Comparison of ENCODE assay signal across 8 cellular contexts in genomic region chr16:30122621-30123160, GRCh38. TPM values are rescaled to one million over a fixed set of nuclear protein-coding genes. Genes with fewer than 3 reads are reported as not detected.
DNase-seq lines count a peak whose midpoint lies in the region; ATAC-seq, FAIRE-seq and TF ChIP-seq lines count a peak whose summit lies in the region.

No MANE protein-coding gene starts in this region.

- no peaks in the 10 kb centered on the region for H3K9me3 ChIP-seq in keratinocyte (ENCODE audit: control insufficient read depth, low read depth, low read length)

- in situ Hi-C loops in G401 (cut with HindIII; ENCODE audit: low sequenced_read_pairs) (no loop called here), astrocyte of the cerebellum (cut with HindIII; ENCODE audit: low sequenced_read_pairs) (no loop called here)

- peaks cover 0 to 4% of the 10 kb centered on the region in 2 experiments for H3K36me3 ChIP-seq in keratinocyte (ENCODE audit: control insufficient read depth in 2 of 2, extremely low read depth in 1 of 2, insufficient read depth in 2 of 2, low read length in 2 of 2)

- no peaks in the 10 kb centered on the region for H3K9me1 ChIP-seq in keratinocyte (ENCODE audit: control insufficient read depth, extremely low read depth, insufficient read depth, low read length)

- peak overlapping the region; percentile 77 for H3K4me2 ChIP-seq in keratinocyte (ENCODE audit: control insufficient read depth, extremely low read depth, insufficient read depth, low read depth, low read length)

- no peak overlapping the region for H3K27ac ChIP-seq in keratinocyte (ENCODE audit: control insufficient read depth, insufficient read depth, low read length)

- H3K27me3 ChIP-seq in keratinocyte (ENCODE audit: control insufficient read depth, extremely low read depth, insufficient read depth, low read length): no peaks in the 10 kb centered on the region

- ATAC-seq in stimulated activated naive CD8-positive, alpha-beta T cell treated with anti-CD3 and anti-CD28 coated beads, Interleukin-15, Interleukin-2, amounts not matched to agents 100 U/mL and 50 U/mL, for 24 hours: no peak
- ATAC-seq in HG03097 (IDR thresholded peaks at IDR 0.05; ENCODE audit: low FRiP score, unreplicated experiment) (no peak), GM18858 (IDR thresholded peaks at IDR 0.05; ENCODE audit: unreplicated experiment) (no peak)

- TF ChIP-seq CTCF in astrocyte of the cerebellum (IDR thresholded peaks at IDR 0.05; ENCODE audit: low read depth, low read length, missing control alignments) (no peak), keratinocyte (optimal IDR thresholded peaks at IDR 0.05 in 1 of 3, IDR thresholded peaks at IDR 0.05 in 1 of 3, conservative IDR thresholded peaks at IDR 0.05 in 1 of 3; ENCODE audit: extremely low read depth in 1 of 3, insufficient read depth in 2 of 3, low read length in 3 of 3) (no peak)

- peaks cover 5% of the 10 kb centered on the region for H3K4me1 ChIP-seq in keratinocyte (ENCODE audit: control insufficient read depth, extremely low read depth, insufficient read depth, low read length)

- no peak for FAIRE-seq in keratinocyte (lab: Jason Lieb, UNC)

- no peaks in the 10 kb centered on the region for H4K20me1 ChIP-seq in keratinocyte (ENCODE audit: control insufficient read depth, extremely low read depth, insufficient read depth, low read length)

- peak; percentile 9 for DNase-seq in G401 (ENCODE audit: low spot score)
- DNase-seq in M059J (ENCODE audit: low read depth): peak; percentile 19
- no peak for DNase-seq in astrocyte of the cerebellum (ENCODE audit: low read depth)
- DNase-seq in keratinocyte (ENCODE audit: low read depth, low spot score): no peak
- DNase-seq in stimulated activated naive CD8-positive, alpha-beta T cell treated with anti-CD3 and anti-CD28 coated beads, Interleukin-15, Interleukin-2, amounts not matched to agents 100 U/mL and 50 U/mL, for 24 hours: peak; percentile 22
- DNase-seq in NCI-H2107 treated with DMSO at 0.1 percent for 48 hours (lab: John Stamatoyannopoulos, UW; ENCODE audit: unreplicated experiment): no peak

- H3K79me2 ChIP-seq in keratinocyte (ENCODE audit: control insufficient read depth, insufficient read depth, low read length): no peaks in the 10 kb centered on the region

- peak overlapping the region; percentile 65 for H3K9ac ChIP-seq in keratinocyte (ENCODE audit: control insufficient read depth, extremely low read depth, insufficient read depth, low read length)

- dilution Hi-C loops in keratinocyte (cut with MboI; ENCODE audit: extremely low pct_ligation_motif_present, low sequenced_read_pairs): no loop called here

- H3K4me3 ChIP-seq in astrocyte of the cerebellum (ENCODE audit: low read depth, low read length): peak overlapping the region; percentile 81
- peak overlapping the region; percentile 67 to 79 (median 68) for H3K4me3 ChIP-seq in keratinocyte (ENCODE audit: control insufficient read depth in 2 of 3, extremely low read depth in 1 of 3, insufficient read depth in 2 of 3, low read depth in 1 of 3, low read length in 3 of 3)

- peak overlapping the region; percentile 66 for H2AFZ ChIP-seq in keratinocyte (ENCODE audit: control insufficient read depth, low read length)

RNA-seq across cellular contexts. Expression of gene MAPK3, which starts 0.3 kb away (rescaled TPM):
- total RNA-seq in G401 (2014; rRNA removed; shearing (Covaris generic)): 34.6 and 37.0 TPM in 2 replicates
- 38.7 and 42.5 TPM in 2 replicates for total RNA-seq in M059J (2014; rRNA removed; shearing (Covaris generic))
- 42.0 to 64.9 TPM (median 60.8 TPM) in 3 replicates for polyA plus RNA-seq in keratinocyte
- polyA plus RNA-seq in keratinocyte (2011; ENCODE audit: low read depth): 17.1 TPM
- 39.8 and 53.0 TPM in 2 replicates for polyA plus RNA-seq in keratinocyte (2011; cell fraction: cytosol; rRNA removed)
- 29.3 and 44.4 TPM in 2 replicates for polyA plus RNA-seq in keratinocyte (2011; cell fraction: nucleus; rRNA removed)
- 35.7 and 38.6 TPM in 2 replicates for polyA plus RNA-seq in keratinocyte (2012; ENCODE audit: low replicate concordance)
- polyA minus RNA-seq in keratinocyte: 14.6 to 78.5 TPM (median 33.3 TPM) in 3 replicates
- 35.3 TPM for polyA minus RNA-seq in keratinocyte (2011; cell fraction: cytosol; rRNA and poly(A)+ RNA removed)
- polyA minus RNA-seq in keratinocyte (2011; cell fraction: nucleus; rRNA and poly(A)+ RNA removed): 5.7 and 9.9 TPM in 2 replicates

RNA-seq across cellular contexts. Expression of gene GDPD3, which starts 9.4 kb away (rescaled TPM):
- total RNA-seq in G401 (2014; rRNA removed; shearing (Covaris generic)): 0.12 TPM in 1 of 2 replicates, not detected in the other
- 0.52 and 1.8 TPM in 2 replicates for total RNA-seq in M059J (2014; rRNA removed; shearing (Covaris generic))
- polyA plus RNA-seq in keratinocyte: 0.68 to 1.8 TPM (median 1.1 TPM) in 3 replicates
- polyA plus RNA-seq in keratinocyte (2011; ENCODE audit: low read depth): 4.8 TPM
- 0.39 and 0.58 TPM in 2 replicates for polyA plus RNA-seq in keratinocyte (2011; cell fraction: cytosol; rRNA removed)
- 3.9 and 4.6 TPM in 2 replicates for polyA plus RNA-seq in keratinocyte (2011; cell fraction: nucleus; rRNA removed)
- 0.56 and 12.1 TPM in 2 replicates for polyA plus RNA-seq in keratinocyte (2012; ENCODE audit: low replicate concordance)
- polyA minus RNA-seq in keratinocyte: 0.54 to 1.8 TPM (median 0.76 TPM) in 3 replicates
- polyA minus RNA-seq in keratinocyte (2011; cell fraction: cytosol; rRNA and poly(A)+ RNA removed): not detected
- polyA minus RNA-seq in keratinocyte (2011; cell fraction: nucleus; rRNA and poly(A)+ RNA removed): 0.62 and 1.2 TPM in 2 replicates

RNA-seq across cellular contexts. Expression of gene YPEL3, which starts 26.7 kb away (rescaled TPM):
- not detected in 2 replicates for total RNA-seq in G401 (2014; rRNA removed; shearing (Covaris generic))
- 6.0 and 23.1 TPM in 2 replicates for total RNA-seq in M059J (2014; rRNA removed; shearing (Covaris generic))
- 13.5 to 16.3 TPM (median 15.7 TPM) in 3 replicates for polyA plus RNA-seq in keratinocyte
- polyA plus RNA-seq in keratinocyte (2011; ENCODE audit: low read depth): 72.9 TPM
- polyA plus RNA-seq in keratinocyte (2011; cell fraction: cytosol; rRNA removed): 9.4 and 21.3 TPM in 2 replicates
- 33.1 and 41.6 TPM in 2 replicates for polyA plus RNA-seq in keratinocyte (2011; cell fraction: nucleus; rRNA removed)
- 23.9 and 110 TPM in 2 replicates for polyA plus RNA-seq in keratinocyte (2012; ENCODE audit: low replicate concordance)
- polyA minus RNA-seq in keratinocyte: 4.7 to 16.4 TPM (median 8.6 TPM) in 3 replicates
- 17.8 TPM for polyA minus RNA-seq in keratinocyte (2011; cell fraction: cytosol; rRNA and poly(A)+ RNA removed)
- 6.4 and 7.8 TPM in 2 replicates for polyA minus RNA-seq in keratinocyte (2011; cell fraction: nucleus; rRNA and poly(A)+ RNA removed)

RNA-seq across cellular contexts. Expression of gene TBX6, which starts 31.0 kb away (rescaled TPM):
- total RNA-seq in G401 (2014; rRNA removed; shearing (Covaris generic)): not detected in 2 replicates
- total RNA-seq in M059J (2014; rRNA removed; shearing (Covaris generic)): 0.39 TPM in 1 of 2 replicates, not detected in the other
- 0.06 to 0.18 TPM (median 0.18 TPM) in 3 replicates for polyA plus RNA-seq in keratinocyte
- 0.77 TPM for polyA plus RNA-seq in keratinocyte (2011; ENCODE audit: low read depth)
- polyA plus RNA-seq in keratinocyte (2011; cell fraction: cytosol; rRNA removed): 0.04 and 0.16 TPM in 2 replicates
- 0.32 and 0.61 TPM in 2 replicates for polyA plus RNA-seq in keratinocyte (2011; cell fraction: nucleus; rRNA removed)
- 0.31 and 0.71 TPM in 2 replicates for polyA plus RNA-seq in keratinocyte (2012; ENCODE audit: low replicate concordance)
- 0.13 TPM in 1 of 3 replicates, not detected in the others for polyA minus RNA-seq in keratinocyte
- polyA minus RNA-seq in keratinocyte (2011; cell fraction: cytosol; rRNA and poly(A)+ RNA removed): not detected
- polyA minus RNA-seq in keratinocyte (2011; cell fraction: nucleus; rRNA and poly(A)+ RNA removed): not detected in 2 replicates

RNA-seq across cellular contexts. Expression of gene PPP4C, which starts 46.9 kb away (rescaled TPM):
- total RNA-seq in G401 (2014; rRNA removed; shearing (Covaris generic)): 225 and 232 TPM in 2 replicates
- 143 and 169 TPM in 2 replicates for total RNA-seq in M059J (2014; rRNA removed; shearing (Covaris generic))
- polyA plus RNA-seq in keratinocyte: 124 to 188 TPM (median 167 TPM) in 3 replicates
- polyA plus RNA-seq in keratinocyte (2011; ENCODE audit: low read depth): 101 TPM
- 113 and 148 TPM in 2 replicates for polyA plus RNA-seq in keratinocyte (2011; cell fraction: cytosol; rRNA removed)
- 120 and 128 TPM in 2 replicates for polyA plus RNA-seq in keratinocyte (2011; cell fraction: nucleus; rRNA removed)
- 113 and 135 TPM in 2 replicates for polyA plus RNA-seq in keratinocyte (2012; ENCODE audit: low replicate concordance)
- polyA minus RNA-seq in keratinocyte: 294 to 472 TPM (median 388 TPM) in 3 replicates
- polyA minus RNA-seq in keratinocyte (2011; cell fraction: cytosol; rRNA and poly(A)+ RNA removed): 300 TPM
- polyA minus RNA-seq in keratinocyte (2011; cell fraction: nucleus; rRNA and poly(A)+ RNA removed): 58.5 and 62.4 TPM in 2 replicates

Comparison
In these comparisons a context has a peak if more than half of its experiments do, and no peak if none do; other contexts are left out.
1. DNase-seq: peak in G401 (single experiment), M059J (single experiment) and stimulated activated naive CD8-positive, alpha-beta T cell treated with anti-CD3 and anti-CD28 coated beads, Interleukin-15, Interleukin-2, amounts not matched to agents 100 U/mL and 50 U/mL, for 24 hours (single experiment); none in astrocyte of the cerebellum (single experiment), keratinocyte (single experiment) and NCI-H2107 treated with DMSO at 0.1 percent for 48 hours (single experiment).